Comparison of ENCODE assay signal across 21 cellular contexts in genomic region chr13:110756268-110756667, GRCh38. TPM values are rescaled to one million over a fixed set of nuclear protein-coding genes. Genes with fewer than 3 reads are reported as not detected.
DNase-seq lines count a peak whose midpoint lies in the region; ATAC-seq and TF ChIP-seq lines count a peak whose summit lies in the region.
"Had no signal": no experiment of that assay in that cellular context is flagged by ENCODE, and none has a peak within 500 bp of the region (broad histone marks: within the 10 kb centered on the region; RNA-seq: fewer than 3 reads in every experiment).

No MANE protein-coding gene starts in this region.

- H3K36me3 ChIP-seq in OCI-LY7 (ENCODE audit: insufficient read depth, low read length), result no peaks in the 10 kb centered on the region

- no peak overlapping the region for H3K4me3 ChIP-seq in AG10803 (ENCODE audit: low read length)
- no peak overlapping the region for H3K4me3 ChIP-seq in choroid plexus epithelial cell (ENCODE audit: low read depth, low read length)
- H3K4me3 ChIP-seq in OCI-LY7 (ENCODE audit: low read depth, low read length, poor library complexity, severe bottlenecking), result no peak overlapping the region

- H3K4me1 ChIP-seq in OCI-LY7 (ENCODE audit: insufficient read depth, low read length, poor library complexity, severe bottlenecking), result no peaks in the 10 kb centered on the region

- CTCF ChIA-PET in OCI-LY7 (lab: Charles Lee; ENCODE audit: unreplicated experiment), result no interaction called here

- POLR2A ChIA-PET in OCI-LY7 (lab: Charles Lee), result no interaction called here

- intact Hi-C loops in OCI-LY7 (cut with micrococcal nuclease; ENCODE audit: unreplicated experiment), result no loop called here

- no peaks in the 10 kb centered on the region for H4K20me1 ChIP-seq in OCI-LY7 (ENCODE audit: insufficient read depth, low read length)

- no peaks in the 10 kb centered on the region for H3K9me2 ChIP-seq in OCI-LY7 (ENCODE audit: insufficient read depth, low read length)

- H3K4me2 ChIP-seq in OCI-LY7 (ENCODE audit: low read length), result no peak overlapping the region

- H3K9me3 ChIP-seq in OCI-LY7 (ENCODE audit: low read length), result no peaks in the 10 kb centered on the region

- H3K79me2 ChIP-seq in OCI-LY7 (ENCODE audit: insufficient read depth, low read depth, low read length), result no peaks in the 10 kb centered on the region

- no TSS peak for BruUV-seq in OCI-LY7 (replicated peaks; lab: Mats Ljungman, UMichigan)

- no peak overlapping the region for H2AFZ ChIP-seq in OCI-LY7 (ENCODE audit: low read length)

- no peak overlapping the region for H3K27ac ChIP-seq in OCI-LY7 (ENCODE audit: low read depth, low read length, poor library complexity, severe bottlenecking)

- no peak for ATAC-seq in GM19452 (IDR thresholded peaks at IDR 0.05; ENCODE audit: unreplicated experiment)
- ATAC-seq: right cardiac atrium had no signal

- TF ChIP-seq CTCF in AG10803 (conservative IDR thresholded peaks at IDR 0.05; ENCODE audit: low read length) (no peak), choroid plexus epithelial cell (conservative IDR thresholded peaks at IDR 0.05; ENCODE audit: low read depth, low read length) (no peak), OCI-LY7 (conservative IDR thresholded peaks at IDR 0.05; ENCODE audit: low read length) (no peak)

- DNase-seq in AG10803 (ENCODE audit: low read depth) (peak; percentile 42), M059J (ENCODE audit: low read depth) (peak; percentile 43), choroid plexus epithelial cell (ENCODE audit: low read depth) (peak; percentile 83), left kidney (ENCODE audit: low read depth, low spot score) (peak; percentile 10), NCI-H510A (lab: John Stamatoyannopoulos, UW) (no peak), NAMALWA (ENCODE audit: low spot score) (no peak), OCI-LY7 (ENCODE audit: low spot score) (no peak)
- DNase-seq: ACHN; activated CD4-positive, CD25-positive, alpha-beta regulatory T cell treated with anti-CD3 and anti-CD28 coated beads, Interleukin-2, amount 50 U/mL, for 72 hours; activated naive CD8-positive, alpha-beta T cell treated with anti-CD3 and anti-CD28 coated beads, Interleukin-2, amount 10 ng/mL, durations not matched to agents 7 days and 5 days; CD8-positive, alpha-beta memory T cell; central memory CD4-positive, alpha-beta T cell; DMS79; effector CD4-positive, alpha-beta T cell; H9; KG1; NCI-H2081 treated with DMSO at 0.1 percent for 48 hours; NCI-H510A treated with DMSO at 0.1 percent for 48 hours; OCI-M1; right cardiac atrium had no signal

RNA-seq across cellular contexts. Expression of gene ING1, which starts 42.8 kb away (rescaled TPM):
- 5.8 and 12.4 TPM in 2 replicates for total RNA-seq in M059J (2014; rRNA removed; shearing (Covaris generic))
- 9.6 and 11.8 TPM in 2 replicates for total RNA-seq in OCI-LY7 (2014; rRNA removed; shearing (Covaris generic))
- total RNA-seq in OCI-LY7 (2022), result 11.8 and 14.7 TPM in 2 replicates

RNA-seq across cellular contexts. Expression of gene CARS2, which starts 50.4 kb away (rescaled TPM):
- total RNA-seq in M059J (2014; rRNA removed; shearing (Covaris generic)), result 25.3 and 28.5 TPM in 2 replicates
- total RNA-seq in OCI-LY7 (2014; rRNA removed; shearing (Covaris generic)), result 45.0 and 50.9 TPM in 2 replicates
- 47.3 and 48.3 TPM in 2 replicates for total RNA-seq in OCI-LY7 (2022)

Comparison
In these comparisons a context has a peak if more than half of its experiments do, and no peak if none do; other contexts are left out.
1. DNase-seq: peak in AG10803 (single experiment), M059J (single experiment), choroid plexus epithelial cell (single experiment) and left kidney (single experiment); none in NCI-H510A (single experiment), NAMALWA (single experiment) and OCI-LY7 (single experiment).